In genomic region chr15:47803767-47804166, GRCh38 we compare ENCODE assay signal across 20 cellular contexts.
DNase-seq lines count a peak whose midpoint lies in the region; ATAC-seq and TF ChIP-seq lines count a peak whose summit lies in the region.
"Had no signal": no experiment of that assay in that cellular context is flagged by ENCODE, and none has a peak within 500 bp of the region (broad histone marks: within the 10 kb centered on the region; RNA-seq: fewer than 3 reads in every experiment).

No MANE protein-coding gene starts in this region.

- H3K4me2 ChIP-seq in GM23248 (ENCODE audit: unreplicated experiment) (no peak overlapping the region), PC-9 (no peak overlapping the region)

- ATAC-seq in RWPE2 (ENCODE audit: low read depth), result peak; percentile 33
- no peak for ATAC-seq in left cardiac atrium
- ATAC-seq: SK-N-SH treated with all-trans-retinoic acid at 6 μM for 48 hours had no signal

- intact Hi-C loops in PC-9 (cut with micrococcal nuclease; ENCODE audit: unreplicated experiment) (no loop called here), left cardiac atrium (cut with DNase I) (no loop called here)

- 32 to 37% methylated on average over 2 of the region's 2 CpGs for WGBS in GM23248 (ENCODE audit: low coverage in 1 of 2, low lambda C conversion rate in 2 of 2, missing lambda C conversion rate in 2 of 2), 2 experiments

- H3K4me3 Mint-ChIP-seq in osteocyte (ENCODE audit: unreplicated experiment), result no peak overlapping the region
- H3K4me3 Mint-ChIP-seq: CD4-positive, alpha-beta memory T cell had no signal

- H4K20me1 ChIP-seq in GM23248 (ENCODE audit: insufficient read depth) (no peaks in the 10 kb centered on the region), PC-9 (ENCODE audit: insufficient read depth) (no peaks in the 10 kb centered on the region)

- H3K27ac Mint-ChIP-seq in osteocyte (ENCODE audit: unreplicated experiment), result no peak overlapping the region
- H3K27ac Mint-ChIP-seq: CD4-positive, alpha-beta memory T cell had no signal

- H3K9me3 Mint-ChIP-seq in osteocyte (ENCODE audit: unreplicated experiment), result no peaks in the 10 kb centered on the region

- H3K9me3 ChIP-seq in GM23248 (ENCODE audit: low read depth) (no peaks in the 10 kb centered on the region), RWPE2 (ENCODE audit: severe bottlenecking) (no peaks in the 10 kb centered on the region), PC-9 (ENCODE audit: insufficient read depth, low read depth) (no peaks in the 10 kb centered on the region)
- H3K9me3 ChIP-seq: BE2C had no signal

- no peaks in the 10 kb centered on the region for H3K4me1 ChIP-seq in GM23248 (ENCODE audit: insufficient read depth)
- peaks cover 24% of the 10 kb centered on the region for H3K4me1 ChIP-seq in RWPE2 (ENCODE audit: insufficient read depth, poor library complexity, severe bottlenecking)
- no peaks in the 10 kb centered on the region for H3K4me1 ChIP-seq in PC-9 (replicated peaks; ENCODE audit: insufficient read depth)

- H3K9ac ChIP-seq in GM23248, result no peak overlapping the region

- H3K9me2 ChIP-seq in GM23248 (ENCODE audit: insufficient read depth), result no peaks in the 10 kb centered on the region
- H3K9me2 ChIP-seq in PC-9 (ENCODE audit: insufficient read depth), result no peaks in the 10 kb centered on the region

- no TSS peak for BruUV-seq in PC-9 (replicated peaks; lab: Mats Ljungman, UMichigan)

- in situ Hi-C loops in GM23248 (cut with MboI), result no loop called here

- H3K79me2 ChIP-seq in GM23248 (ENCODE audit: insufficient read depth) (no peaks in the 10 kb centered on the region), PC-9 (ENCODE audit: low read depth) (no peaks in the 10 kb centered on the region)

- no peaks in the 10 kb centered on the region for H3K27me3 ChIP-seq in GM23248 (replicated peaks; ENCODE audit: insufficient read depth)
- H3K27me3 ChIP-seq in RWPE2 (ENCODE audit: insufficient read depth, poor library complexity, severe bottlenecking), result no peaks in the 10 kb centered on the region
- H3K27me3 ChIP-seq in PC-9 (ENCODE audit: insufficient read depth, low read depth), result no peaks in the 10 kb centered on the region
- H3K27me3 ChIP-seq: BE2C had no signal

- H3F3A ChIP-seq in GM23248 (ENCODE audit: insufficient read depth) (no peaks in the 10 kb centered on the region), PC-9 (ENCODE audit: insufficient read depth, low read depth) (no peaks in the 10 kb centered on the region)

- no peaks in the 10 kb centered on the region for H3K36me3 Mint-ChIP-seq in osteocyte (ENCODE audit: unreplicated experiment)
- H3K36me3 Mint-ChIP-seq: CD4-positive, alpha-beta memory T cell had no signal

- CTCF ChIA-PET in PC-9 (lab: Charles Lee), result no interaction called here

- TF ChIP-seq CTCF in RWPE2 (IDR thresholded peaks at IDR 0.05; ENCODE audit: poor library complexity, severe bottlenecking), result no peak
- TF ChIP-seq CTCF in osteocyte (IDR thresholded peaks at IDR 0.05), result no peak
- TF ChIP-seq CTCF in PC-9 (conservative IDR thresholded peaks at IDR 0.05), result no peak

- H3K27me3 Mint-ChIP-seq in osteocyte (ENCODE audit: unreplicated experiment), result peaks cover 17% of the 10 kb centered on the region
- H3K27me3 Mint-ChIP-seq: CD4-positive, alpha-beta memory T cell had no signal

- DNase-seq in GM23248 (peak; percentile 64), RWPE2 (ENCODE audit: low spot score) (no peak), fibroblast of gingiva (ENCODE audit: low read depth) (peak; percentile 69), osteocyte (ENCODE audit: extremely low spot score, unreplicated experiment) (peak; percentile 15), PC-9 (no peak), left cardiac atrium (no peak), LoVo (ENCODE audit: low spot score) (no peak)
- DNase-seq: ACHN; BE2C; CD4-positive, alpha-beta memory T cell; DMS79 treated with DMSO at 0.1 percent for 48 hours; GDM1; GOT3; NCI-H1417 treated with DMSO at 0.1 percent for 48 hours; NCI-H1930; NCI-H2171; NCI-H446; SHP77 treated with DMSO at 0.1 percent for 48 hours had no signal

- H3K4me1 Mint-ChIP-seq in osteocyte (ENCODE audit: unreplicated experiment), result no peaks in the 10 kb centered on the region
- H3K4me1 Mint-ChIP-seq: CD4-positive, alpha-beta memory T cell had no signal

- no peak overlapping the region for H2AFZ ChIP-seq in GM23248
- H2AFZ ChIP-seq in PC-9, result no peak overlapping the region

- no peaks in the 10 kb centered on the region for H3K36me3 ChIP-seq in GM23248 (ENCODE audit: low read depth)
- H3K36me3 ChIP-seq in RWPE2 (ENCODE audit: low read depth), result no peaks in the 10 kb centered on the region
- no peaks in the 10 kb centered on the region for H3K36me3 ChIP-seq in PC-9 (ENCODE audit: low read depth)
- H3K36me3 ChIP-seq: BE2C had no signal

- POLR2A ChIA-PET in PC-9 (lab: Charles Lee; ENCODE audit: unreplicated experiment), result no interaction called here

- H3K27ac ChIP-seq in GM23248 (no peak overlapping the region), RWPE2 (ENCODE audit: poor library complexity, severe bottlenecking) (no peak overlapping the region), PC-9 (no peak overlapping the region)
- H3K27ac ChIP-seq: HL-60 had no signal

- H3K4me3 ChIP-seq in GM23248 (no peak overlapping the region), RWPE2 (ENCODE audit: severe bottlenecking) (no peak overlapping the region), PC-9 (no peak overlapping the region)

Comparison
In these comparisons a context has a peak if more than half of its experiments do, and no peak if none do; other contexts are left out.
1. DNase-seq: peak in GM23248 (single experiment), fibroblast of gingiva (single experiment) and osteocyte (single experiment); none in RWPE2 (single experiment), PC-9 (0 of 2), left cardiac atrium (single experiment) and LoVo (single experiment).